ENCODE assay signal across 8 cellular contexts in the genomic region with DNA sequence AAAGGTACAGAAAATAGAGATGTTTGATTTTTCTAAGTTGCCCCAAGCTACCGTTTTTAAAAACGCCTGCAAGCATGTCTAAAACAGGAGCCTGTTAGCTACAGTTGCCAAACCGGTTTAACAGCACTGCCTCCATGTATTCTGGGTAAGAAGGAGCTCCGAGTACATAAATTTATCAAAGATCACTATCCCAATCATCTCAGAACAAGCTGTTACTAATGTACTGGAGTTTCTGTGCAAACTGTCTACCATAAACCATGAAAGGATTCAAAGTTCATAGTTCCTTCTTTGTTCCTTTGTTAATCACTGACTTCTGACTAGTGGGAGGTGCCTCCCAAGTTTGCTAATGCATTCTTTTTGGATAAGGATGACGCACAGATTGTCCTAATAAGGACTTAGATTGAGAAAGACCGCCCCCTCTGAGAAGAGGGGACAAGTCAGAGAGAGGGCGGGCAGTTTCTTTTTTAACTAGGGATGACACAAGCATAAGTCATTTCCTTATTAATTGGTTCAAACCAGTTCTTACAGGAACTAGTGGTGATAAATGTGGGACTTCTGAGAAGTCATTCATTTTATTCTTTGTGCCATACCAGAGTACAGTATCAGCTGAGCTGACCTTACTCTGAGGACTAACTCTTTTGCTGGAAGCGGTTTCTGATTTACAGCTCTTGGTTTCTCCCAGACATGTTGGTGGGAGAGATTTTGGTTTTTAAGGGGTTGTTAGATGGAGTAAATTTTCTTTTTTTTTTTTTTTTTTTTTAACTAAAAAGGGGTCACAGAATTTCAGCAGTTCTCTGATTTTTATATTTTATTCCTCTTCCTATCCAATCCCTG. TPM values are rescaled to one million over a fixed set of nuclear protein-coding genes. Genes with fewer than 3 reads are reported as not detected.
DNase-seq lines count a peak whose midpoint lies in the region; ATAC-seq and TF ChIP-seq lines count a peak whose summit lies in the region.

No MANE protein-coding gene starts in this region.

- H3K4me3 ChIP-seq in HL-60 (replicated peaks; ENCODE audit: insufficient read depth, low read length) (peak overlapping the region; percentile 53), PC-9 (peak overlapping the region; percentile 88)

- H2AFZ ChIP-seq in PC-9, result no peak overlapping the region

- peak overlapping the region; percentile 82 for H3K27ac ChIP-seq in HL-60 (replicated peaks)
- peak overlapping the region; percentile 99 for H3K27ac ChIP-seq in PC-9

- H3K4me2 ChIP-seq in PC-9, result peak overlapping the region; percentile 88

- H3K79me2 ChIP-seq in PC-9 (ENCODE audit: low read depth), result peaks cover 75% of the 10 kb centered on the region

- peaks cover 93% of the 10 kb centered on the region for H3F3A ChIP-seq in PC-9 (ENCODE audit: insufficient read depth, low read depth)

- no TSS peak for BruUV-seq in PC-9 (replicated peaks; lab: Mats Ljungman, UMichigan)

- no peaks in the 10 kb centered on the region for H3K9me3 ChIP-seq in PC-9 (ENCODE audit: insufficient read depth, low read depth)

- no peaks in the 10 kb centered on the region for H3K9me2 ChIP-seq in PC-9 (ENCODE audit: insufficient read depth)

- ATAC-seq in GM21381 (IDR thresholded peaks at IDR 0.05; ENCODE audit: unreplicated experiment), result peak; percentile 75
- ATAC-seq in omental fat pad (ENCODE audit: low FRiP score), result peak; percentile 91

- H3K36me3 ChIP-seq in PC-9 (ENCODE audit: low read depth), result peaks cover 42% of the 10 kb centered on the region

- POLR2A ChIA-PET in PC-9 (lab: Charles Lee; ENCODE audit: unreplicated experiment), result interaction anchor here (0.5 to 2.4 kb wide), 16 partner anchors 8 to 401 kb away, joined by 3 to 39 read pairs (median 8); partner anchors contain the start of genes PTRH2 and VMP1

- CTCF ChIA-PET in PC-9 (lab: Charles Lee), result interaction anchor here (0.5 to 1.5 kb wide), 4 partner anchors 8 to 86 kb away, joined by 3 to 9 read pairs (median 4); no protein-coding TSS in a partner anchor

- intact Hi-C loops in PC-9 (cut with micrococcal nuclease; ENCODE audit: unreplicated experiment), result loop anchor here (1.0 kb wide), 3 partner anchors 8 to 81 kb away; no protein-coding TSS in a partner anchor

- H3K4me1 ChIP-seq in PC-9 (replicated peaks; ENCODE audit: insufficient read depth), result peaks cover 54% of the 10 kb centered on the region

- peak; percentile 98 for DNase-seq in Daoy (ENCODE audit: low read depth)
- DNase-seq in HL-60 (ENCODE audit: low read depth in 1 of 2, low spot score in 1 of 2), result peak; percentile 88 to 95
- DNase-seq in PC-9, result peak; percentile 75 to 100
- peak; percentile 63 for DNase-seq in activated naive CD4-positive, alpha-beta T cell treated with anti-CD3 and anti-CD28 coated beads, Interleukin-2, amount 50 U/mL, for 16 hours
- DNase-seq in germinal center (ENCODE audit: low spot score), result peak; percentile 76
- DNase-seq in omental fat pad (ENCODE audit: low spot score), result no peak
- DNase-seq in NCI-H187 treated with DMSO at 0.1 percent for 48 hours (lab: John Stamatoyannopoulos, UW), result no peak

- peaks cover 21% of the 10 kb centered on the region for H4K20me1 ChIP-seq in PC-9 (ENCODE audit: insufficient read depth)

- H3K27me3 ChIP-seq in HL-60 (ENCODE audit: insufficient read depth, poor library complexity, severe bottlenecking), result no peaks in the 10 kb centered on the region
- no peaks in the 10 kb centered on the region for H3K27me3 ChIP-seq in PC-9 (ENCODE audit: insufficient read depth, low read depth)

- TF ChIP-seq CTCF in HL-60 (IDR thresholded peaks at IDR 0.05; ENCODE audit: insufficient read depth, low read length) (no peak), PC-9 (conservative IDR thresholded peaks at IDR 0.05) (no peak), omental fat pad (IDR thresholded peaks at IDR 0.05) (no peak)

RNA-seq across cellular contexts. Expression of gene TUBD1, which starts 55.2 kb away (rescaled TPM):
- 16.4 and 19.8 TPM in 2 replicates for total RNA-seq in Daoy (2014; rRNA removed; shearing (Covaris generic))
- total RNA-seq in PC-9 (2021) (11.8 and 13.5 TPM in 2 replicates), omental fat pad (10 to 100 TPM in 1 of 4 donors, 1 to 10 TPM in 3; 5.3 to 14.5 (median 7.2) TPM)

RNA-seq across cellular contexts. Expression of gene RPS6KB1, which starts 55.3 kb away (rescaled TPM):
- total RNA-seq in Daoy (2014; rRNA removed; shearing (Covaris generic)), result 14.4 and 16.1 TPM in 2 replicates
- 31.4 and 41.8 TPM in 2 replicates for total RNA-seq in PC-9 (2021)
- 10 to 100 TPM; 30.6 to 56.3 (median 35.4) TPM for total RNA-seq in omental fat pad

Comparison
In these comparisons a context has a peak if more than half of its experiments do, and no peak if none do; other contexts are left out.
1. DNase-seq: peak in Daoy (single experiment), HL-60 (2 of 2), PC-9 (2 of 2), activated naive CD4-positive, alpha-beta T cell treated with anti-CD3 and anti-CD28 coated beads, Interleukin-2, amount 50 U/mL, for 16 hours (single experiment) and germinal center (single experiment); none in omental fat pad (single experiment) and NCI-H187 treated with DMSO at 0.1 percent for 48 hours (single experiment).